Comparison of ENCODE assay signal across 24 cellular contexts in genomic region chr4:185238750-185239149, GRCh38. TPM values are rescaled to one million over a fixed set of nuclear protein-coding genes. Genes with fewer than 3 reads are reported as not detected.
DNase-seq lines count a peak whose midpoint lies in the region; ATAC-seq, FAIRE-seq and TF ChIP-seq lines count a peak whose summit lies in the region.
"Had no signal": no experiment of that assay in that cellular context is flagged by ENCODE, and none has a peak within 500 bp of the region (broad histone marks: within the 10 kb centered on the region; RNA-seq: fewer than 3 reads in every experiment).

No MANE protein-coding gene starts in this region.

- no peaks in the 10 kb centered on the region for H3K9me2 ChIP-seq in PC-9 (ENCODE audit: insufficient read depth)

- H2AFZ ChIP-seq in endothelial cell of umbilical vein (ENCODE audit: low read depth, low read length) (no peak overlapping the region), PC-9 (no peak overlapping the region)
- H2AFZ ChIP-seq: hepatocyte had no signal

- no peaks in the 10 kb centered on the region for H3K9me3 Mint-ChIP-seq in activated naive CD8-positive, alpha-beta T cell (ENCODE audit: low read depth)
- peaks cover 8% of the 10 kb centered on the region for H3K9me3 Mint-ChIP-seq in activated naive CD8-positive, alpha-beta T cell treated with anti-CD3 and anti-CD28 coated beads, Interleukin-2, amount 50 U/mL, for 24 hours
- H3K9me3 Mint-ChIP-seq: natural killer cell treated with Interleukin-12 subunit alpha and Interleukin-12 subunit beta and Interleukin-15 and Interleukin-18, amount 100 ng/mL, for 72 hours; stimulated activated naive B cell treated with anti-CD40 and anti-IgM and Interleukin-4, amounts not matched to agents 10 μg/mL and 1 μg/mL and 100 μg/mL, for 72 hours; type B pancreatic cell had no signal

- dilution Hi-C loops in endothelial cell of umbilical vein (cut with MboI; ENCODE audit: extremely low pct_ligation_motif_present, low sequenced_read_pairs), result no loop called here

- POLR2A ChIA-PET in endothelial cell of umbilical vein (lab: Charles Lee) (no interaction called here), PC-9 (lab: Charles Lee; ENCODE audit: unreplicated experiment) (no interaction called here)

- no peak for TF ChIP-seq POLR2A in endothelial cell of umbilical vein (IDR thresholded peaks at IDR 0.05; ENCODE audit: low read depth, low read length)

- H3K27me3 ChIP-seq in endothelial cell of umbilical vein (ENCODE audit: control insufficient read depth in 2 of 2, insufficient read depth in 2 of 2, low read length in 2 of 2) (no peaks in the 10 kb centered on the region), PC-9 (ENCODE audit: insufficient read depth, low read depth) (no peaks in the 10 kb centered on the region)
- H3K27me3 ChIP-seq: BLaER1 treated with 17β-estradiol and CSF1 and Interleukin-3, amounts not matched to agents 10 nM and 100 nM; dorsolateral prefrontal cortex; gastroesophageal sphincter; hepatocyte; Peyer's patch had no signal

- no peak for DNase-seq in activated naive CD8-positive, alpha-beta T cell treated with anti-CD3 and anti-CD28 coated beads, Interleukin-2, amount 50 U/mL, for 24 hours
- DNase-seq in NCI-H345 treated with DMSO at 0.1 percent for 48 hours (lab: John Stamatoyannopoulos, UW; ENCODE audit: unreplicated experiment) (peak; percentile 31), endothelial cell of umbilical vein (ENCODE audit: low read depth, low spot score) (peak; percentile 13), kidney glomerular epithelial cell (lab: John Stamatoyannopoulos, UW) (no peak), MV-4-11 (lab: John Stamatoyannopoulos, UW) (no peak), PC-9 (no peak)
- DNase-seq: activated effector memory CD4-positive, alpha-beta T cell treated with Interleukin-2 at 50 U/mL for 16 hours; dorsolateral prefrontal cortex; GDM1; left cardiac atrium; mucosa of descending colon; NCI-H526; Peyer's patch; SHP77 treated with DMSO at 0.1 percent for 48 hours; stimulated activated naive B cell treated with anti-CD40 and anti-IgM and Interleukin-4, amounts not matched to agents 10 μg/mL and 1 μg/mL and 100 μg/mL, for 72 hours; substantia nigra; T-helper 2 cell had no signal

- no peak overlapping the region for H3K4me3 ChIP-seq in endothelial cell of umbilical vein (replicated peaks in 1 of 3; ENCODE audit: insufficient read depth in 1 of 3, low read depth in 1 of 3, low read length in 3 of 3)
- H3K4me3 ChIP-seq in PC-9, result no peak overlapping the region
- H3K4me3 ChIP-seq: BLaER1 treated with 17β-estradiol and CSF1 and Interleukin-3, amounts not matched to agents 10 nM and 100 nM; dorsolateral prefrontal cortex; gastroesophageal sphincter; hepatocyte; lung; mucosa of descending colon; Peyer's patch had no signal

- H3K4me3 Mint-ChIP-seq in activated naive CD8-positive, alpha-beta T cell, result no peak overlapping the region
- H3K4me3 Mint-ChIP-seq in activated naive CD8-positive, alpha-beta T cell treated with anti-CD3 and anti-CD28 coated beads, Interleukin-2, amount 50 U/mL, for 24 hours, result no peak overlapping the region
- H3K4me3 Mint-ChIP-seq: natural killer cell treated with Interleukin-12 subunit alpha and Interleukin-12 subunit beta and Interleukin-15 and Interleukin-18, amount 100 ng/mL, for 72 hours; stimulated activated naive B cell treated with anti-CD40 and anti-IgM and Interleukin-4, amounts not matched to agents 10 μg/mL and 1 μg/mL and 100 μg/mL, for 72 hours; type B pancreatic cell had no signal

- CTCF ChIA-PET in endothelial cell of umbilical vein (lab: Charles Lee), result interaction anchor here (0.7 kb wide), 1 partner anchor 12 kb away, joined by 3 read pairs; no protein-coding TSS in a partner anchor
- CTCF ChIA-PET in PC-9 (lab: Charles Lee), result no interaction called here

- BruUV-seq in endothelial cell of umbilical vein (replicated peaks; lab: Mats Ljungman, UMichigan) (no TSS peak), PC-9 (replicated peaks; lab: Mats Ljungman, UMichigan) (no TSS peak)

- peaks cover 3% of the 10 kb centered on the region for H3K4me1 ChIP-seq in endothelial cell of umbilical vein (ENCODE audit: control insufficient read depth, extremely low read depth, insufficient read depth, low read length)
- H3K4me1 ChIP-seq in PC-9 (replicated peaks; ENCODE audit: insufficient read depth), result peaks cover 20% of the 10 kb centered on the region

- no peaks in the 10 kb centered on the region for H3K27me3 Mint-ChIP-seq in activated naive CD8-positive, alpha-beta T cell
- no peaks in the 10 kb centered on the region for H3K27me3 Mint-ChIP-seq in activated naive CD8-positive, alpha-beta T cell treated with anti-CD3 and anti-CD28 coated beads, Interleukin-2, amount 50 U/mL, for 24 hours
- H3K27me3 Mint-ChIP-seq: natural killer cell treated with Interleukin-12 subunit alpha and Interleukin-12 subunit beta and Interleukin-15 and Interleukin-18, amount 100 ng/mL, for 72 hours; stimulated activated naive B cell treated with anti-CD40 and anti-IgM and Interleukin-4, amounts not matched to agents 10 μg/mL and 1 μg/mL and 100 μg/mL, for 72 hours; type B pancreatic cell had no signal

- H3K36me3 ChIP-seq in endothelial cell of umbilical vein (ENCODE audit: control insufficient read depth in 2 of 2, extremely low read depth in 1 of 2, insufficient read depth in 2 of 2, low read length in 2 of 2) (no peaks in the 10 kb centered on the region), PC-9 (ENCODE audit: low read depth) (no peaks in the 10 kb centered on the region)
- H3K36me3 ChIP-seq: gastroesophageal sphincter, Peyer's patch had no signal

- no peak for TF ChIP-seq CTCF in endothelial cell of umbilical vein (IDR thresholded peaks at IDR 0.05; ENCODE audit: extremely low read depth in 1 of 2, insufficient read depth in 1 of 2, low read depth in 1 of 2, low read length in 2 of 2)
- TF ChIP-seq CTCF in PC-9 (conservative IDR thresholded peaks at IDR 0.05), result no peak

- peaks cover 14% of the 10 kb centered on the region for H3K36me3 Mint-ChIP-seq in activated naive CD8-positive, alpha-beta T cell
- H3K36me3 Mint-ChIP-seq in activated naive CD8-positive, alpha-beta T cell treated with anti-CD3 and anti-CD28 coated beads, Interleukin-2, amount 50 U/mL, for 24 hours (ENCODE audit: low read depth), result peaks cover 10% of the 10 kb centered on the region
- H3K36me3 Mint-ChIP-seq: natural killer cell treated with Interleukin-12 subunit alpha and Interleukin-12 subunit beta and Interleukin-15 and Interleukin-18, amount 100 ng/mL, for 72 hours; type B pancreatic cell had no signal

- no peaks in the 10 kb centered on the region for H3F3A ChIP-seq in PC-9 (ENCODE audit: insufficient read depth, low read depth)

- H3K27ac Mint-ChIP-seq in activated naive CD8-positive, alpha-beta T cell, result peak overlapping the region; percentile 30
- H3K27ac Mint-ChIP-seq in activated naive CD8-positive, alpha-beta T cell treated with anti-CD3 and anti-CD28 coated beads, Interleukin-2, amount 50 U/mL, for 24 hours, result no peak overlapping the region
- H3K27ac Mint-ChIP-seq: natural killer cell treated with Interleukin-12 subunit alpha and Interleukin-12 subunit beta and Interleukin-15 and Interleukin-18, amount 100 ng/mL, for 72 hours; stimulated activated naive B cell treated with anti-CD40 and anti-IgM and Interleukin-4, amounts not matched to agents 10 μg/mL and 1 μg/mL and 100 μg/mL, for 72 hours; type B pancreatic cell had no signal

- FAIRE-seq in endothelial cell of umbilical vein (lab: Jason Lieb, UNC), result no peak

- H3K9me1 ChIP-seq in endothelial cell of umbilical vein (replicated peaks; ENCODE audit: control insufficient read depth, extremely low read depth, insufficient read depth, low read length), result no peaks in the 10 kb centered on the region

- peaks cover 12% of the 10 kb centered on the region for H3K4me1 Mint-ChIP-seq in activated naive CD8-positive, alpha-beta T cell (ENCODE audit: low read depth)
- H3K4me1 Mint-ChIP-seq in activated naive CD8-positive, alpha-beta T cell treated with anti-CD3 and anti-CD28 coated beads, Interleukin-2, amount 50 U/mL, for 24 hours, result peaks cover 21% of the 10 kb centered on the region

- H3K4me2 ChIP-seq in endothelial cell of umbilical vein (ENCODE audit: insufficient read depth, low read length), result no peak overlapping the region
- H3K4me2 ChIP-seq in PC-9, result no peak overlapping the region
- H3K4me2 ChIP-seq: BLaER1 treated with 17β-estradiol and CSF1 and Interleukin-3, amounts not matched to agents 10 nM and 100 nM; hepatocyte had no signal

- no peak for ATAC-seq in activated naive CD8-positive, alpha-beta T cell treated with anti-CD3 and anti-CD28 coated beads, Interleukin-2, amount 50 U/mL, for 24 hours
- ATAC-seq: gastroesophageal sphincter; left cardiac atrium; mucosa of descending colon; natural killer cell treated with Interleukin-12 subunit alpha and Interleukin-12 subunit beta and Interleukin-15 and Interleukin-18, amount 100 ng/mL, for 72 hours; stimulated activated naive B cell treated with anti-CD40 and anti-IgM and Interleukin-4, amounts not matched to agents 10 μg/mL and 1 μg/mL and 100 μg/mL, for 72 hours had no signal

- H3K79me2 ChIP-seq in endothelial cell of umbilical vein (ENCODE audit: control insufficient read depth, insufficient read depth, low read length) (peaks cover 17% of the 10 kb centered on the region), PC-9 (ENCODE audit: low read depth) (0 out of 2 replicates have a peak, but pooled peaks cover 8% of the 10 kb centered on the region)

- intact Hi-C loops in endothelial cell of umbilical vein (cut with micrococcal nuclease) (no loop called here), PC-9 (cut with micrococcal nuclease; ENCODE audit: unreplicated experiment) (no loop called here)

- H3K9me3 ChIP-seq in endothelial cell of umbilical vein (replicated peaks; ENCODE audit: control insufficient read depth, insufficient read depth, low read length), result peaks cover 2% of the 10 kb centered on the region
- 0 out of 2 replicates have a peak, but pooled peaks cover 3% of the 10 kb centered on the region for H3K9me3 ChIP-seq in PC-9 (ENCODE audit: insufficient read depth, low read depth)
- H3K9me3 ChIP-seq: mucosa of descending colon, Peyer's patch had no signal

- H3K27ac ChIP-seq in endothelial cell of umbilical vein (ENCODE audit: insufficient read depth, low read depth, low read length) (no peak overlapping the region), PC-9 (no peak overlapping the region)
- H3K27ac ChIP-seq: BLaER1 treated with 17β-estradiol and CSF1 and Interleukin-3, amounts not matched to agents 10 nM and 100 nM; dorsolateral prefrontal cortex; gastroesophageal sphincter; hepatocyte; Peyer's patch had no signal

- H4K20me1 ChIP-seq in endothelial cell of umbilical vein (replicated peaks; ENCODE audit: control insufficient read depth, extremely low read depth, insufficient read depth, low read length) (no peaks in the 10 kb centered on the region), PC-9 (ENCODE audit: insufficient read depth) (no peaks in the 10 kb centered on the region)

- H3K9ac ChIP-seq in endothelial cell of umbilical vein (replicated peaks; ENCODE audit: extremely low read depth, insufficient read depth, low read length), result no peak overlapping the region
- H3K9ac ChIP-seq: BLaER1 treated with 17β-estradiol and CSF1 and Interleukin-3, amounts not matched to agents 10 nM and 100 nM had no signal

RNA-seq across cellular contexts. Expression of gene SNX25, which starts 29.4 kb away (rescaled TPM):
- 16.1 and 20.2 TPM in 2 replicates for total RNA-seq in endothelial cell of umbilical vein
- polyA plus RNA-seq in endothelial cell of umbilical vein, result 3.1 and 6.6 TPM in 2 replicates
- polyA plus RNA-seq in endothelial cell of umbilical vein (2011; cell fraction: cytosol; rRNA removed), result 7.5 and 8.8 TPM in 2 replicates
- 17.1 and 21.3 TPM in 2 replicates for polyA plus RNA-seq in endothelial cell of umbilical vein (2011; cell fraction: nucleus; rRNA removed)
- 10.2 and 12.2 TPM in 2 replicates for polyA plus RNA-seq in endothelial cell of umbilical vein (2012)
- 35.3 and 49.6 TPM in 2 replicates for polyA minus RNA-seq in endothelial cell of umbilical vein
- polyA minus RNA-seq in endothelial cell of umbilical vein (2011; cell fraction: cytosol; rRNA and poly(A)+ RNA removed), result 11.9 TPM
- 31.6 and 43.4 TPM in 2 replicates for polyA minus RNA-seq in endothelial cell of umbilical vein (2011; cell fraction: nucleus; rRNA and poly(A)+ RNA removed)
- total RNA-seq in PC-9 (2021), result 18.0 and 20.1 TPM in 2 replicates

RNA-seq across cellular contexts. Expression of gene CFAP97, which starts 35.0 kb away (rescaled TPM):
- 17.6 and 22.4 TPM in 2 replicates for total RNA-seq in endothelial cell of umbilical vein
- polyA plus RNA-seq in endothelial cell of umbilical vein, result 4.0 and 5.3 TPM in 2 replicates
- 7.4 and 8.2 TPM in 2 replicates for polyA plus RNA-seq in endothelial cell of umbilical vein (2011; cell fraction: cytosol; rRNA removed)
- polyA plus RNA-seq in endothelial cell of umbilical vein (2011; cell fraction: nucleus; rRNA removed), result 9.2 and 9.3 TPM in 2 replicates
- 19.8 and 21.8 TPM in 2 replicates for polyA plus RNA-seq in endothelial cell of umbilical vein (2012)
- polyA minus RNA-seq in endothelial cell of umbilical vein, result 9.7 and 12.3 TPM in 2 replicates
- polyA minus RNA-seq in endothelial cell of umbilical vein (2011; cell fraction: cytosol; rRNA and poly(A)+ RNA removed), result 10.4 TPM
- polyA minus RNA-seq in endothelial cell of umbilical vein (2011; cell fraction: nucleus; rRNA and poly(A)+ RNA removed), result 9.0 and 11.2 TPM in 2 replicates
- total RNA-seq in PC-9 (2021), result 33.4 and 48.2 TPM in 2 replicates

Comparison
In these comparisons a context has a peak if more than half of its experiments do, and no peak if none do; other contexts are left out.
1. DNase-seq: peak in NCI-H345 treated with DMSO at 0.1 percent for 48 hours (single experiment) and endothelial cell of umbilical vein (single experiment); none in activated naive CD8-positive, alpha-beta T cell treated with anti-CD3 and anti-CD28 coated beads, Interleukin-2, amount 50 U/mL, for 24 hours (single experiment), kidney glomerular epithelial cell (single experiment), MV-4-11 (single experiment) and PC-9 (0 of 2).